Comparison of ENCODE assay signal across 1 cellular context in the genomic region with DNA sequence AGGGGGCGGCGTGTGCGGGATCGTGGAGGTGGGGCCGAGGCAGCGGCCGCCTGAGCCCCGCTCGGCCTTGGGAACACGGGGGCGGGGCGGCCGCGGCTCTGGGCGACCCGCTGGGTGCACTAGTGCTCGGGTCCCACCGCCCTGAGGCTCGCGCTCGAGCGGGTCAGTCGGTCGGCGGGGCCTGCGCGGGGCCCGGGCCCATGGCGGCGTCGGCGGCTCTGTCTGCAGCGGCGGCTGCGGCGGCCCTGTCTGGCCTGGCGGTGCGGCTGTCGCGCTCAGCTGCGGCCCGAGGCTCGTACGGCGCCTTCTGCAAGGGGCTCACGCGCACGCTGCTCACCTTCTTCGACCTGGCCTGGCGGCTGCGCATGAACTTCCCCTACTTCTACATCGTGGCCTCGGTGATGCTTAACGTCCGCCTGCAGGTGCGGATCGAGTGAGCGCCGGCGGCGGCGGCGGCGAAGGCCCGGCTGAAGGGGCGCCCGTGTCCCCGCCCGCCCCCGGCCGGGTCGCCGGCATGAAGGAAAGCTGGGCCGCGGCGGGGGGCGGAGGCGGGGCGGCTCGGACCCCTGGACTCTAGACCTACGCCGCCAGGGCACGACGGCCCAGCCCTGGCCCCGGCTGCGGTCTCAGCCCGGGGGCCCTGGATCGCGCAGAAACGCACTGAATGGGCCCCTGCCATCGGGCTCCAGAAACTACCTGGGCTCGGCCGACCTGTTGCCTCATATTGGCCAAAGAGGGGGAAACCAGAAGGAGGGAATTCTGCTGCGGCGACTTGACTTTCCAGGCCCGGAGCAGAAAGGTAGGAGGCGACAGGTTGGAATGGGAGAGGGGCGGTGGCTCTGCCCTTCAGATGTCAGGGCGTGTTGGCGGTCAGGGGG.
TF ChIP-seq lines count a peak whose summit lies in the region.

A gene (plus strand): TSS at position 13 of the 878 bp plus-strand sequence. CDS start 188 bp downstream, at position 201.

TF ChIP-seq in HCT116, 20 proteins besides CTCF, POLR2A, EP300 and RAD21 (continued from another document):
- TF ChIP-seq, protein P1, sequence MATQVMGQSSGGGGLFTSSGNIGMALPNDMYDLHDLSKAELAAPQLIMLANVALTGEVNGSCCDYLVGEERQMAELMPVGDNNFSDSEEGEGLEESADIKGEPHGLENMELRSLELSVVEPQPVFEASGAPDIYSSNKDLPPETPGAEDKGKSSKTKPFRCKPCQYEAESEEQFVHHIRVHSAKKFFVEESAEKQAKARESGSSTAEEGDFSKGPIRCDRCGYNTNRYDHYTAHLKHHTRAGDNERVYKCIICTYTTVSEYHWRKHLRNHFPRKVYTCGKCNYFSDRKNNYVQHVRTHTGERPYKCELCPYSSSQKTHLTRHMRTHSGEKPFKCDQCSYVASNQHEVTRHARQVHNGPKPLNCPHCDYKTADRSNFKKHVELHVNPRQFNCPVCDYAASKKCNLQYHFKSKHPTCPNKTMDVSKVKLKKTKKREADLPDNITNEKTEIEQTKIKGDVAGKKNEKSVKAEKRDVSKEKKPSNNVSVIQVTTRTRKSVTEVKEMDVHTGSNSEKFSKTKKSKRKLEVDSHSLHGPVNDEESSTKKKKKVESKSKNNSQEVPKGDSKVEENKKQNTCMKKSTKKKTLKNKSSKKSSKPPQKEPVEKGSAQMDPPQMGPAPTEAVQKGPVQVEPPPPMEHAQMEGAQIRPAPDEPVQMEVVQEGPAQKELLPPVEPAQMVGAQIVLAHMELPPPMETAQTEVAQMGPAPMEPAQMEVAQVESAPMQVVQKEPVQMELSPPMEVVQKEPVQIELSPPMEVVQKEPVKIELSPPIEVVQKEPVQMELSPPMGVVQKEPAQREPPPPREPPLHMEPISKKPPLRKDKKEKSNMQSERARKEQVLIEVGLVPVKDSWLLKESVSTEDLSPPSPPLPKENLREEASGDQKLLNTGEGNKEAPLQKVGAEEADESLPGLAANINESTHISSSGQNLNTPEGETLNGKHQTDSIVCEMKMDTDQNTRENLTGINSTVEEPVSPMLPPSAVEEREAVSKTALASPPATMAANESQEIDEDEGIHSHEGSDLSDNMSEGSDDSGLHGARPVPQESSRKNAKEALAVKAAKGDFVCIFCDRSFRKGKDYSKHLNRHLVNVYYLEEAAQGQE (IDR thresholded peaks at IDR 0.05; ENCODE audit: low read depth): no peak
- TF ChIP-seq ELF1 (IDR thresholded peaks at IDR 0.05; ENCODE audit: borderline replicate concordance, low read depth) (no peak), SIN3A (IDR thresholded peaks at IDR 0.05; ENCODE audit: low read depth) (no peak), POLR2AphosphoS5 (IDR thresholded peaks at IDR 0.05; ENCODE audit: low read depth, low read length) (no peak), CEBPB (IDR thresholded peaks at IDR 0.05; ENCODE audit: low read depth) (no peak), EZH2phosphoT487 (IDR thresholded peaks at IDR 0.05; ENCODE audit: borderline replicate concordance) (no peak)
- TF ChIP-seq, protein P2, sequence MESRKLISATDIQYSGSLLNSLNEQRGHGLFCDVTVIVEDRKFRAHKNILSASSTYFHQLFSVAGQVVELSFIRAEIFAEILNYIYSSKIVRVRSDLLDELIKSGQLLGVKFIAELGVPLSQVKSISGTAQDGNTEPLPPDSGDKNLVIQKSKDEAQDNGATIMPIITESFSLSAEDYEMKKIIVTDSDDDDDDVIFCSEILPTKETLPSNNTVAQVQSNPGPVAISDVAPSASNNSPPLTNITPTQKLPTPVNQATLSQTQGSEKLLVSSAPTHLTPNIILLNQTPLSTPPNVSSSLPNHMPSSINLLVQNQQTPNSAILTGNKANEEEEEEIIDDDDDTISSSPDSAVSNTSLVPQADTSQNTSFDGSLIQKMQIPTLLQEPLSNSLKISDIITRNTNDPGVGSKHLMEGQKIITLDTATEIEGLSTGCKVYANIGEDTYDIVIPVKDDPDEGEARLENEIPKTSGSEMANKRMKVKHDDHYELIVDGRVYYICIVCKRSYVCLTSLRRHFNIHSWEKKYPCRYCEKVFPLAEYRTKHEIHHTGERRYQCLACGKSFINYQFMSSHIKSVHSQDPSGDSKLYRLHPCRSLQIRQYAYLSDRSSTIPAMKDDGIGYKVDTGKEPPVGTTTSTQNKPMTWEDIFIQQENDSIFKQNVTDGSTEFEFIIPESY (IDR thresholded peaks at IDR 0.05; ENCODE audit: extremely low read depth, insufficient replicate concordance, low read length): no peak
